ENCODE assay signal across 27 cellular contexts in the genomic region with DNA sequence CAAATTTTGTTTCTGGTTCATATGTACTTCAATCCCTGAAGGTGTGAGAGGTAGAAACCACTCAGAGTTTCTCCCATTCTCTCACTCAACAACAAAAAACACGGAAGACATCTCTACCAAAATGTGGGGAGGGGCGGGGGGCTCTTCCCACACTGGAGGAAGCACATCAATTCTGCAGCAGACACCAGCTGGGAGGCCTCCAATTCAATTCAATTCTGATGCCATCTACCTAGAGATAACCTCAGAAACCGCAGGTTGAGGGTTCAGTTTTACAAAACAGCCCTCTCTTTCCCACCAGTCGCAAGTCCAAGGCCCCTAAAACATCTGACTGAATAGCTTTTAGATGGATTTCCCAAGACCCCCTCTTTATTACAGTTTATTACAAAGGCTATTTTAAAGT.
DNase-seq lines count a peak whose midpoint lies in the region; ATAC-seq and TF ChIP-seq lines count a peak whose summit lies in the region.
"Had no signal": no experiment of that assay in that cellular context is flagged by ENCODE, and none has a peak within 500 bp of the region (broad histone marks: within the 10 kb centered on the region; RNA-seq: fewer than 3 reads in every experiment).

No MANE protein-coding gene starts in this region.

- H3K4me1 Mint-ChIP-seq in stimulated activated naive CD8-positive, alpha-beta T cell treated with anti-CD3 and anti-CD28 coated beads, Interleukin-15, amount 100 ng/mL, for 72 hours = peaks cover 31% of the 10 kb centered on the region
- peaks cover 9% of the 10 kb centered on the region for H3K4me1 Mint-ChIP-seq in stimulated activated memory B cell treated with anti-CD40 and anti-IgM and Interleukin-4, amounts not matched to agents 10 μg/mL and 1 μg/mL and 100 μg/mL, for 72 hours
- H3K4me1 Mint-ChIP-seq in stimulated activated effector memory CD8-positive, alpha-beta T cell treated with anti-CD3 and anti-CD28 coated beads, Interleukin-12 subunit alpha, Interleukin-12 subunit beta, amount 100 ng/mL, for 72 hours = peaks cover 28% of the 10 kb centered on the region

- no peaks in the 10 kb centered on the region for H4K20me1 ChIP-seq in OCI-LY1 (ENCODE audit: insufficient read depth, low read length)

- H3K9ac ChIP-seq in OCI-LY1 (ENCODE audit: low read length) = no peak overlapping the region; the same call in 1 of the 2 replicates

- no peak overlapping the region for H3K4me3 ChIP-seq in OCI-LY1 (ENCODE audit: low read depth, low read length, poor library complexity, severe bottlenecking)
- H3K4me3 ChIP-seq in brain microvascular endothelial cell (ENCODE audit: low read depth, low read length) = no peak overlapping the region
- no peak overlapping the region for H3K4me3 ChIP-seq in coronary artery
- H3K4me3 ChIP-seq: esophagus muscularis mucosa, HAP-1, heart left ventricle, left lung, pancreas, uterus had no signal

- no peaks in the 10 kb centered on the region for H3K9me2 ChIP-seq in OCI-LY1 (ENCODE audit: low read depth, low read length)

- H3K9me3 Mint-ChIP-seq in stimulated activated naive CD8-positive, alpha-beta T cell treated with anti-CD3 and anti-CD28 coated beads, Interleukin-15, amount 100 ng/mL, for 72 hours = peaks cover 15 to 17% of the 10 kb centered on the region in 2 donors
- peaks cover 4% of the 10 kb centered on the region for H3K9me3 Mint-ChIP-seq in stimulated activated memory B cell treated with anti-CD40 and anti-IgM and Interleukin-4, amounts not matched to agents 10 μg/mL and 1 μg/mL and 100 μg/mL, for 72 hours
- peaks cover 11% of the 10 kb centered on the region for H3K9me3 Mint-ChIP-seq in stimulated activated effector memory CD8-positive, alpha-beta T cell treated with anti-CD3 and anti-CD28 coated beads, Interleukin-12 subunit alpha, Interleukin-12 subunit beta, amount 100 ng/mL, for 72 hours

- DNase-seq in stimulated activated naive CD8-positive, alpha-beta T cell treated with anti-CD3 and anti-CD28 coated beads, Interleukin-15, amount 100 ng/mL, for 72 hours = no peak
- no peak for DNase-seq in stimulated activated naive CD8-positive, alpha-beta T cell treated with anti-CD3 and anti-CD28 coated beads, Interleukin-15, Interleukin-2, amounts not matched to agents 100 U/mL and 50 U/mL, for 24 hours
- DNase-seq in brain microvascular endothelial cell (no peak), coronary artery (ENCODE audit: low spot score) (no peak)
- no peak for DNase-seq in stimulated activated effector memory CD8-positive, alpha-beta T cell treated with anti-CD3 and anti-CD28 coated beads, Interleukin-12 subunit alpha, Interleukin-12 subunit beta, amount 100 ng/mL, for 72 hours (ENCODE audit: low spot score in 2 of 2)
- DNase-seq: activated CD4-positive, alpha-beta memory T cell treated with anti-CD3 and anti-CD28 coated beads for 36 hours; BE2C; central memory CD4-positive, alpha-beta T cell; DMS153; heart left ventricle; islet precursor cell; left lung; NCI-H146; NCI-H748 treated with DMSO at 0.1 percent for 48 hours; pancreas; RPMI8226; stimulated activated naive CD4-positive, alpha-beta T cell; uterus had no signal

- ATAC-seq in stimulated activated naive CD8-positive, alpha-beta T cell treated with anti-CD3 and anti-CD28 coated beads, Interleukin-15, amount 100 ng/mL, for 72 hours = peak; percentile 42
- no peak for ATAC-seq in stimulated activated naive CD8-positive, alpha-beta T cell treated with anti-CD3 and anti-CD28 coated beads, Interleukin-15, Interleukin-2, amounts not matched to agents 100 U/mL and 50 U/mL, for 24 hours
- no peak for ATAC-seq in HG03378 (IDR thresholded peaks at IDR 0.05; ENCODE audit: unreplicated experiment)
- ATAC-seq in stimulated activated memory B cell treated with anti-CD40 and anti-IgM and Interleukin-4, amounts not matched to agents 10 μg/mL and 1 μg/mL and 100 μg/mL, for 72 hours = no peak
- no peak for ATAC-seq in stimulated activated effector memory CD8-positive, alpha-beta T cell treated with anti-CD3 and anti-CD28 coated beads, Interleukin-12 subunit alpha, Interleukin-12 subunit beta, amount 100 ng/mL, for 72 hours
- ATAC-seq: activated CD4-positive, CD25-positive, alpha-beta regulatory T cell treated with anti-CD3 and anti-CD28 coated beads, Interleukin-2, amount 50 U/mL, for 24 hours; heart left ventricle; left lung; pancreas had no signal

- H3K27me3 ChIP-seq in OCI-LY1 (ENCODE audit: insufficient read depth, low read length) = no peaks in the 10 kb centered on the region
- H3K27me3 ChIP-seq in brain microvascular endothelial cell (replicated peaks) = no peaks in the 10 kb centered on the region
- H3K27me3 ChIP-seq: BE2C, esophagus muscularis mucosa, foreskin keratinocyte, heart left ventricle, left lung, pancreas, uterus had no signal

- TF ChIP-seq CTCF in OCI-LY1 (IDR thresholded peaks at IDR 0.05; ENCODE audit: low read length) (no peak), brain microvascular endothelial cell (IDR thresholded peaks at IDR 0.05; ENCODE audit: low read depth, low read length, missing control alignments) (no peak), coronary artery (IDR thresholded peaks at IDR 0.05) (no peak)

- H3K4me2 ChIP-seq in OCI-LY1 (ENCODE audit: low read length) = peak overlapping the region; percentile 54; the same call in 1 of the 2 replicates

- H3K9me3 ChIP-seq in OCI-LY1 (ENCODE audit: low read length) = peaks cover 7% of the 10 kb centered on the region
- H3K9me3 ChIP-seq: BE2C, pancreas, uterus had no signal

- H3K36me3 Mint-ChIP-seq in stimulated activated memory B cell treated with anti-CD40 and anti-IgM and Interleukin-4, amounts not matched to agents 10 μg/mL and 1 μg/mL and 100 μg/mL, for 72 hours = peaks cover 17% of the 10 kb centered on the region
- no peaks in the 10 kb centered on the region for H3K36me3 Mint-ChIP-seq in stimulated activated effector memory CD8-positive, alpha-beta T cell treated with anti-CD3 and anti-CD28 coated beads, Interleukin-12 subunit alpha, Interleukin-12 subunit beta, amount 100 ng/mL, for 72 hours

- H3K27ac Mint-ChIP-seq in stimulated activated naive CD8-positive, alpha-beta T cell treated with anti-CD3 and anti-CD28 coated beads, Interleukin-15, amount 100 ng/mL, for 72 hours = peak overlapping the region in 1 of 2 donors; percentile 23
- H3K27ac Mint-ChIP-seq in stimulated activated memory B cell treated with anti-CD40 and anti-IgM and Interleukin-4, amounts not matched to agents 10 μg/mL and 1 μg/mL and 100 μg/mL, for 72 hours = no peak overlapping the region
- H3K27ac Mint-ChIP-seq in stimulated activated effector memory CD8-positive, alpha-beta T cell treated with anti-CD3 and anti-CD28 coated beads, Interleukin-12 subunit alpha, Interleukin-12 subunit beta, amount 100 ng/mL, for 72 hours = no peak overlapping the region
- H3K27ac Mint-ChIP-seq: activated CD4-positive, alpha-beta memory T cell treated with anti-CD3 and anti-CD28 coated beads for 36 hours; dendritic cell treated with granulocyte-macrophage colony-stimulating factor and Interleukin-4, amounts not matched to agents 40 ng/mL and 50 ng/mL, for 4 days; memory B cell had no signal

- H3K4me3 Mint-ChIP-seq in stimulated activated naive CD8-positive, alpha-beta T cell treated with anti-CD3 and anti-CD28 coated beads, Interleukin-15, amount 100 ng/mL, for 72 hours = peak overlapping the region; percentile 44 to 49
- no peak overlapping the region for H3K4me3 Mint-ChIP-seq in stimulated activated memory B cell treated with anti-CD40 and anti-IgM and Interleukin-4, amounts not matched to agents 10 μg/mL and 1 μg/mL and 100 μg/mL, for 72 hours
- H3K4me3 Mint-ChIP-seq in stimulated activated effector memory CD8-positive, alpha-beta T cell treated with anti-CD3 and anti-CD28 coated beads, Interleukin-12 subunit alpha, Interleukin-12 subunit beta, amount 100 ng/mL, for 72 hours = no peak overlapping the region
- H3K4me3 Mint-ChIP-seq: activated CD4-positive, alpha-beta memory T cell treated with anti-CD3 and anti-CD28 coated beads for 36 hours; dendritic cell treated with granulocyte-macrophage colony-stimulating factor and Interleukin-4, amounts not matched to agents 40 ng/mL and 50 ng/mL, for 4 days; memory B cell had no signal

- no peaks in the 10 kb centered on the region for H3K27me3 Mint-ChIP-seq in stimulated activated naive CD8-positive, alpha-beta T cell treated with anti-CD3 and anti-CD28 coated beads, Interleukin-15, amount 100 ng/mL, for 72 hours
- no peaks in the 10 kb centered on the region for H3K27me3 Mint-ChIP-seq in stimulated activated memory B cell treated with anti-CD40 and anti-IgM and Interleukin-4, amounts not matched to agents 10 μg/mL and 1 μg/mL and 100 μg/mL, for 72 hours
- H3K27me3 Mint-ChIP-seq: activated CD4-positive, alpha-beta memory T cell treated with anti-CD3 and anti-CD28 coated beads for 36 hours; dendritic cell treated with granulocyte-macrophage colony-stimulating factor and Interleukin-4, amounts not matched to agents 40 ng/mL and 50 ng/mL, for 4 days; memory B cell had no signal

- peaks cover 17% of the 10 kb centered on the region; the same call in 1 of the 2 replicates for H3K79me2 ChIP-seq in OCI-LY1 (ENCODE audit: insufficient read depth, low read length)

- peaks cover 54% of the 10 kb centered on the region for H3K4me1 ChIP-seq in OCI-LY1 (ENCODE audit: insufficient read depth, low read length, severe bottlenecking)
- H3K4me1 ChIP-seq: BE2C, HAP-1, left lung, pancreas, uterus had no signal

- H3K27ac ChIP-seq in OCI-LY1 (ENCODE audit: low read depth, low read length, poor library complexity, severe bottlenecking) (peak overlapping the region; percentile 68), brain microvascular endothelial cell (peak overlapping the region; percentile 56), coronary artery (no peak overlapping the region)
- H3K27ac ChIP-seq: esophagus muscularis mucosa, foreskin keratinocyte, heart left ventricle, left lung, pancreas, uterus had no signal

- H2AFZ ChIP-seq in OCI-LY1 (ENCODE audit: low read length) = no peak overlapping the region

- H3F3A ChIP-seq in OCI-LY1 (ENCODE audit: insufficient read depth, low read length) = no peaks in the 10 kb centered on the region

- in situ Hi-C loops in brain microvascular endothelial cell (cut with HindIII; ENCODE audit: low pct_ligation_motif_present, low sequenced_read_pairs) = no loop called here

- peaks cover 14% of the 10 kb centered on the region for H3K36me3 ChIP-seq in OCI-LY1 (ENCODE audit: insufficient read depth, low read length)
- no peaks in the 10 kb centered on the region for H3K36me3 ChIP-seq in brain microvascular endothelial cell (replicated peaks)
- H3K36me3 ChIP-seq: BE2C, esophagus muscularis mucosa, HAP-1, heart left ventricle, left lung, pancreas, uterus had no signal

Comparison
In these comparisons a context has a peak if more than half of its experiments do, and no peak if none do; other contexts are left out.
1. H3K4me3 Mint-ChIP-seq: peak in stimulated activated naive CD8-positive, alpha-beta T cell treated with anti-CD3 and anti-CD28 coated beads, Interleukin-15, amount 100 ng/mL, for 72 hours (2 of 2); none in stimulated activated memory B cell treated with anti-CD40 and anti-IgM and Interleukin-4, amounts not matched to agents 10 μg/mL and 1 μg/mL and 100 μg/mL, for 72 hours (single experiment) and stimulated activated effector memory CD8-positive, alpha-beta T cell treated with anti-CD3 and anti-CD28 coated beads, Interleukin-12 subunit alpha, Interleukin-12 subunit beta, amount 100 ng/mL, for 72 hours (single experiment).
2. H3K27ac ChIP-seq: peak in OCI-LY1 (single experiment) and brain microvascular endothelial cell (single experiment); none in coronary artery (0 of 2).